8 cellular contexts compared by ENCODE assay signal in genomic region chr7:43647314-43647691, GRCh38.
DNase-seq lines count a peak whose midpoint lies in the region; ATAC-seq and TF ChIP-seq lines count a peak whose summit lies in the region.

No MANE protein-coding gene starts in this region.

- peak overlapping the region; percentile 71 for H3K4me3 Mint-ChIP-seq in activated CD8-positive, alpha-beta T cell treated with anti-CD3 and anti-CD28 coated beads, Interleukin-2, amount 10 ng/mL, durations not matched to agents 7 days and 5 days

- H3K4me1 Mint-ChIP-seq in activated CD8-positive, alpha-beta T cell treated with anti-CD3 and anti-CD28 coated beads, Interleukin-2, amount 10 ng/mL, durations not matched to agents 7 days and 5 days (ENCODE audit: low read depth) = peaks cover 96% of the 10 kb centered on the region

- CTCF ChIA-PET in activated CD8-positive, alpha-beta T cell treated with anti-CD3 and anti-CD28 coated beads, Interleukin-2, amount 10 ng/mL, durations not matched to agents 7 days and 5 days (lab: Charles Lee) = interaction anchor here (0.7 to 10.9 kb wide), 6 partner anchors 9 to 65 kb away, joined by 3 to 150 read pairs (median 13); partner anchors contain the start of gene STK17A

- H3K36me3 Mint-ChIP-seq in activated CD8-positive, alpha-beta T cell treated with anti-CD3 and anti-CD28 coated beads, Interleukin-2, amount 10 ng/mL, durations not matched to agents 7 days and 5 days (ENCODE audit: low read depth) = peaks cover 64% of the 10 kb centered on the region

- H3K27ac ChIP-seq in spleen = peak overlapping the region; percentile 91 to 98 (median 94)

- no peak for TF ChIP-seq POLR2A in spleen (IDR thresholded peaks at IDR 0.05)

- peak overlapping the region; percentile 34 for H3K4me3 ChIP-seq in HFF-Myc (replicated peaks; ENCODE audit: low read depth, low read length)
- H3K4me3 ChIP-seq in spleen = peak overlapping the region in 3 of 8 donors; percentile 17 to 61 (median 22)

- TF ChIP-seq CTCF in HFF-Myc (IDR thresholded peaks at IDR 0.05; ENCODE audit: low read depth, low read length, missing control alignments) (no peak), spleen (IDR thresholded peaks at IDR 0.05 in 8 of 11, conservative IDR thresholded peaks at IDR 0.05 in 3 of 11) (no peak)

- POLR2A ChIA-PET in activated CD8-positive, alpha-beta T cell treated with anti-CD3 and anti-CD28 coated beads, Interleukin-2, amount 10 ng/mL, durations not matched to agents 7 days and 5 days (lab: Charles Lee) = interaction anchor here (0.7 to 4.6 kb wide), 8 partner anchors 11 to 65 kb away, joined by 3 to 142 read pairs (median 6); partner anchors contain the start of gene STK17A

- H3K36me3 ChIP-seq in spleen = peaks cover 0 to 46% (median 5%) of the 10 kb centered on the region in 6 donors

- no peaks in the 10 kb centered on the region for H3K27me3 ChIP-seq in spleen (replicated peaks in 1 of 7)

- WGBS in spleen, 5 donors = 46 to 58% (median 49%) methylated on average over 7 of the region's 7 CpGs

- ATAC-seq in activated CD8-positive, alpha-beta T cell treated with anti-CD3 and anti-CD28 coated beads, Interleukin-2, amount 10 ng/mL, durations not matched to agents 7 days and 5 days = no peak
- peak; percentile 18 for ATAC-seq in left ventricle myocardium superior
- ATAC-seq in HG02571 (IDR thresholded peaks at IDR 0.05; ENCODE audit: unreplicated experiment) = no peak
- ATAC-seq in GM19328 (IDR thresholded peaks at IDR 0.05; ENCODE audit: unreplicated experiment) = no peak

- DNase-seq in HFF-Myc (ENCODE audit: extremely low read depth, low read depth) = no peak
- DNase-seq in activated CD8-positive, alpha-beta T cell treated with anti-CD3 and anti-CD28 coated beads, Interleukin-2, amount 10 ng/mL, durations not matched to agents 7 days and 5 days = no peak
- DNase-seq in left ventricle myocardium superior = no peak
- no peak for DNase-seq in spleen
- DNase-seq in NCI-H2107 treated with DMSO at 0.1 percent for 48 hours (lab: John Stamatoyannopoulos, UW; ENCODE audit: unreplicated experiment) = no peak
- no peak for DNase-seq in stimulated activated CD4-positive, alpha-beta T cell treated with anti-CD3 and anti-CD28 coated beads, Interleukin-2, amount 100 ng/mL, for 48 hours

- H3K9me3 Mint-ChIP-seq in activated CD8-positive, alpha-beta T cell treated with anti-CD3 and anti-CD28 coated beads, Interleukin-2, amount 10 ng/mL, durations not matched to agents 7 days and 5 days (ENCODE audit: insufficient read depth) = no peaks in the 10 kb centered on the region

- no peaks in the 10 kb centered on the region for H3K9me3 ChIP-seq in spleen

- H3K27ac Mint-ChIP-seq in activated CD8-positive, alpha-beta T cell treated with anti-CD3 and anti-CD28 coated beads, Interleukin-2, amount 10 ng/mL, durations not matched to agents 7 days and 5 days = peak overlapping the region; percentile 89

- intact Hi-C loops in left ventricle myocardium superior (cut with micrococcal nuclease) (no loop called here), spleen (cut with DNase I; ENCODE audit: low total_unique reads) (no loop called here)

- H3K4me1 ChIP-seq in spleen = peaks cover 60 to 98% (median 91%) of the 10 kb centered on the region in 6 donors

- no peaks in the 10 kb centered on the region for H3K27me3 Mint-ChIP-seq in activated CD8-positive, alpha-beta T cell treated with anti-CD3 and anti-CD28 coated beads, Interleukin-2, amount 10 ng/mL, durations not matched to agents 7 days and 5 days (ENCODE audit: low read depth)
